ENCODE assay signal across 8 cellular contexts in genomic region chr18:61635901-61636528, GRCh38.
DNase-seq lines count a peak whose midpoint lies in the region; FAIRE-seq and TF ChIP-seq lines count a peak whose summit lies in the region.

No MANE protein-coding gene starts in this region.

- H3K9me3 ChIP-seq in HUES64 (ENCODE audit: insufficient read depth, low read depth, low read length) (no peaks in the 10 kb centered on the region), OCI-LY3 (ENCODE audit: insufficient read depth, low read length) (no peaks in the 10 kb centered on the region), small intestine (ENCODE audit: control insufficient read depth, low read depth) (no peaks in the 10 kb centered on the region)

- H3K27ac ChIP-seq in HUES64 (ENCODE audit: low read depth, low read length) (no peak overlapping the region; the same call in 1 of the 2 replicates), OCI-LY3 (ENCODE audit: low read length) (no peak overlapping the region), small intestine (ENCODE audit: low read depth in 1 of 2, low read length in 1 of 2) (peak overlapping the region in 1 of 2 donors; percentile 83)

- DNase-seq in GM04504 (ENCODE audit: low read depth) (peak; percentile 26), astrocyte of the cerebellum (ENCODE audit: low read depth) (peak; percentile 49), hypothalamus (lab: John Stamatoyannopoulos, UW) (peak in 27 of 51 donors; percentile 0 to 61 (median 7)), small intestine (peak; percentile 89), GOT3 (lab: John Stamatoyannopoulos, UW) (no peak), COLO829 (ENCODE audit: low spot score) (no peak)

- H3K4me1 ChIP-seq in HUES64 (ENCODE audit: insufficient read depth, low read length), result peaks cover 27% of the 10 kb centered on the region
- peaks cover 6% of the 10 kb centered on the region; the same call in 1 of the 2 replicates for H3K4me1 ChIP-seq in OCI-LY3 (ENCODE audit: low read length)
- peaks cover 13% of the 10 kb centered on the region in 2 donors for H3K4me1 ChIP-seq in small intestine (ENCODE audit: control insufficient read depth in 2 of 2, insufficient read depth in 1 of 2, low read depth in 1 of 2, low read length in 1 of 2)

- H3K27me3 ChIP-seq in HUES64 (ENCODE audit: insufficient read depth, low read length), result peaks cover 36% of the 10 kb centered on the region
- H3K27me3 ChIP-seq in OCI-LY3 (ENCODE audit: low read depth, low read length), result peaks cover 14% of the 10 kb centered on the region; the same call in 1 of the 2 replicates
- no peaks in the 10 kb centered on the region for H3K27me3 ChIP-seq in small intestine (ENCODE audit: control insufficient read depth in 2 of 2, insufficient read depth in 2 of 2, low read length in 2 of 2)

- 34% methylated on average over 7 of the region's 7 CpGs for WGBS in HUES64
- WGBS in small intestine, 3 donors, result 6 to 22% (median 8%) methylated on average over 7 of the region's 7 CpGs

- H2AFZ ChIP-seq in OCI-LY3 (ENCODE audit: low read depth, low read length), result peak overlapping the region; percentile 40; the same call in 1 of the 2 replicates

- no peaks in the 10 kb centered on the region for H3K79me2 ChIP-seq in OCI-LY3 (ENCODE audit: low read length)

- peak overlapping the region; percentile 29 for H3K4me2 ChIP-seq in OCI-LY3 (ENCODE audit: low read length)

- H3K36me3 ChIP-seq in HUES64 (ENCODE audit: insufficient read depth, low read length) (no peaks in the 10 kb centered on the region), OCI-LY3 (replicated peaks; ENCODE audit: low read depth, low read length) (no peaks in the 10 kb centered on the region), small intestine (ENCODE audit: control insufficient read depth in 2 of 2, insufficient read depth in 2 of 2, low read length in 2 of 2) (no peaks in the 10 kb centered on the region)

- H3K9ac ChIP-seq in HUES64 (ENCODE audit: low read depth, low read length) (no peak overlapping the region), OCI-LY3 (ENCODE audit: low read length) (no peak overlapping the region)

- H3K4me3 ChIP-seq in HUES64 (ENCODE audit: low read length) (peak overlapping the region; percentile 8; the same call in 1 of the 2 replicates), OCI-LY3 (ENCODE audit: low read length) (no peak overlapping the region), astrocyte of the cerebellum (ENCODE audit: low read depth, low read length) (no peak overlapping the region), small intestine (ENCODE audit: low read depth in 1 of 2, low read length in 2 of 2) (no peak overlapping the region)

- TF ChIP-seq CTCF in OCI-LY3 (IDR thresholded peaks at IDR 0.05; ENCODE audit: low read depth, low read length) (peak; percentile 100), astrocyte of the cerebellum (IDR thresholded peaks at IDR 0.05; ENCODE audit: low read depth, low read length, missing control alignments) (peak; percentile 94)

- FAIRE-seq in small intestine (lab: Jason Lieb, UNC), result no peak

- no peaks in the 10 kb centered on the region for H4K20me1 ChIP-seq in OCI-LY3 (ENCODE audit: insufficient read depth, low read length)

- in situ Hi-C loops in astrocyte of the cerebellum (cut with HindIII; ENCODE audit: low sequenced_read_pairs), result no loop called here

Comparison
In these comparisons a context has a peak if more than half of its experiments do, and no peak if none do; other contexts are left out.
1. DNase-seq: peak in GM04504 (single experiment), astrocyte of the cerebellum (single experiment), hypothalamus (27 of 51) and small intestine (single experiment); none in GOT3 (single experiment) and COLO829 (single experiment).